8 cellular contexts compared by ENCODE assay signal in the genomic region with DNA sequence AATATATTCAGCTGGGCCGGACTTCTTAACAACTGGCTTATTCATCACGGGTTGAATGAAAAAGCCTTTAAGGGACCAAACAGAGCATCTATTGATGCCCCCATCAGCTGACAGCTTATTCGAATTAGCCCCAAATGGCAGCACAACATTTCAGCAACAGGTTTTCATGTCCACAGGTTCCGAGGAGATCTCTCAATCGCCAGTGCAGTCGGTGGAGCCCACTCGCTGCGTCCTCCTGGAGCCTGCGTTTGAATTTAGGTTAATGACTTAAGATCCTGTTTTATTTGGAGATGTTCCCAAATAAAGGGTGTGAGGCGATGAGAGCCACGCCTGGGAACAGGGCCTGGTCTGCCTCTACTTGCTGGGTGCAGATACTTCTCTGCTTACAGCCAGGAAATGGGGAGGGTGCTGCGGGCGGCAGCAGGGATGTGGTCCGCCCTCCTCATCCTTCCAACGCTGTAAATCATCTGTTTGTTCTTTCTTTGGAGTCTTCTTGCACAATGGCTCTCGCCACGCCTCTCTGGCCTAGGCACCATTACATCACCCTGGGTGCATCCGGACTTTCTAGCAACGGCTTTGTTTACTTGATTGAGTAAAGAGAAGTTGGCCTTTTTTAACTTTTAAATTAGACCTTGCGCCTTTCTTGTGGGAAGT. TPM values are rescaled to one million over a fixed set of nuclear protein-coding genes. Genes with fewer than 3 reads are reported as not detected.
A peak's percentile ranks its signal among the peaks of the same experiment; 100 is the strongest.
DNase-seq lines count a peak whose midpoint lies in the region; TF ChIP-seq lines count a peak whose summit lies in the region.

No MANE protein-coding gene starts in this region.

- H3F3A ChIP-seq in MM.1S (ENCODE audit: insufficient read depth, low read length), result no peaks in the 10 kb centered on the region

- H4K20me1 ChIP-seq in mammary epithelial cell (ENCODE audit: insufficient read depth, low read length) (no peaks in the 10 kb centered on the region), MM.1S (ENCODE audit: insufficient read depth, low read length) (no peaks in the 10 kb centered on the region)

- H2AFZ ChIP-seq in mammary epithelial cell (ENCODE audit: low read depth, low read length) (no peak overlapping the region), MM.1S (ENCODE audit: low read length) (no peak overlapping the region)

- dilution Hi-C loops in mammary epithelial cell (cut with HindIII; ENCODE audit: low sequenced_read_pairs), result no loop called here

- in situ Hi-C loops in mammary epithelial cell (cut with MboI; ENCODE audit: low sequenced_read_pairs in 2 of 2), result no loop called here

- peaks cover 55% of the 10 kb centered on the region for H3K79me2 ChIP-seq in mammary epithelial cell (ENCODE audit: insufficient read depth, low read length)
- H3K79me2 ChIP-seq in MM.1S (ENCODE audit: low read length), result peaks cover 65% of the 10 kb centered on the region

- H3K27ac ChIP-seq in 22Rv1 (peak overlapping the region; percentile 91), mammary epithelial cell (ENCODE audit: insufficient read depth, low read depth, low read length) (peak overlapping the region; percentile 98), layer of hippocampus (ENCODE audit: low read depth, low read length) (peak overlapping the region; percentile 98), MM.1S (ENCODE audit: low read length) (no peak overlapping the region)

- intact Hi-C loops in mammary epithelial cell (cut with micrococcal nuclease), result loop anchor here (1.0 kb wide), 2 partner anchors 22 to 30 kb away; partner anchors contain the start of gene NDE1

- DNase-seq in KG1 (lab: John Stamatoyannopoulos, UW), result peak; percentile 84
- peak; percentile 99 for DNase-seq in mammary epithelial cell
- peak; percentile 16 to 37 (median 35) for DNase-seq in stimulated activated CD4-positive, alpha-beta T cell treated with anti-CD3 and anti-CD28 coated beads, Interleukin-12 subunit alpha, Interleukin-12 subunit beta, amount 100 ng/mL, for 48 hours (ENCODE audit: low read depth in 2 of 3, low spot score in 1 of 3)
- no peak for DNase-seq in MM.1S
- no peak for DNase-seq in NCI-H526 treated with DMSO at 0.1 percent for 48 hours (lab: John Stamatoyannopoulos, UW)

- H3K9me2 ChIP-seq in MM.1S (replicated peaks; ENCODE audit: insufficient read depth, low read length), result no peaks in the 10 kb centered on the region

- TF ChIP-seq CTCF in 22Rv1 (IDR thresholded peaks at IDR 0.05) (no peak), WI38 (IDR thresholded peaks at IDR 0.05; ENCODE audit: low read depth, low read length) (no peak), mammary epithelial cell (conservative IDR thresholded peaks at IDR 0.05 in 1 of 2, IDR thresholded peaks at IDR 0.05 in 1 of 2; ENCODE audit: extremely low read depth in 1 of 2, insufficient read depth in 1 of 2, low read depth in 1 of 2, low read length in 2 of 2) (no peak), MM.1S (IDR thresholded peaks at IDR 0.05; ENCODE audit: low read length) (no peak)

- CTCF ChIA-PET in mammary epithelial cell (lab: Charles Lee; ENCODE audit: low non-redundant PET), result no interaction called here

- no peaks in the 10 kb centered on the region for H3K9me3 ChIP-seq in mammary epithelial cell (replicated peaks; ENCODE audit: insufficient read depth, low read length)
- no peaks in the 10 kb centered on the region for H3K9me3 ChIP-seq in MM.1S (replicated peaks; ENCODE audit: insufficient read depth, low read length)

- H3K4me2 ChIP-seq in mammary epithelial cell (ENCODE audit: insufficient read depth, low read depth, low read length), result peak overlapping the region; percentile 54
- H3K4me2 ChIP-seq in MM.1S (ENCODE audit: low read depth, low read length), result no peak overlapping the region

- H3K27me3 ChIP-seq in mammary epithelial cell (ENCODE audit: insufficient read depth, low read length), result no peaks in the 10 kb centered on the region
- H3K27me3 ChIP-seq in layer of hippocampus (ENCODE audit: control insufficient read depth, insufficient read depth, low read length), result no peaks in the 10 kb centered on the region
- H3K27me3 ChIP-seq in MM.1S (replicated peaks; ENCODE audit: insufficient read depth, low read length), result no peaks in the 10 kb centered on the region

- under 1% methylated on average over 16 of the region's 20 CpGs for WGBS in mammary epithelial cell (ENCODE audit: low coverage, missing lambda C conversion rate)

- TSS peak; percentile 96 for BruUV-seq in mammary epithelial cell (replicated peaks; lab: Mats Ljungman, UMichigan)

- H3K4me3 ChIP-seq in WI38 (ENCODE audit: low read depth, low read length) (peak overlapping the region; percentile 22; the same call in 1 of the 2 replicates), mammary epithelial cell (replicated peaks in 1 of 3; ENCODE audit: insufficient read depth in 1 of 3, low read depth in 2 of 3, low read length in 3 of 3) (no peak overlapping the region), MM.1S (ENCODE audit: low read length) (no peak overlapping the region)

- H3K4me1 ChIP-seq in mammary epithelial cell (ENCODE audit: insufficient read depth, low read length) (peaks cover 44% of the 10 kb centered on the region), MM.1S (ENCODE audit: low read length) (no peaks in the 10 kb centered on the region)

- peaks cover 7% of the 10 kb centered on the region for H3K36me3 ChIP-seq in mammary epithelial cell (ENCODE audit: insufficient read depth, low read length)
- no peaks in the 10 kb centered on the region for H3K36me3 ChIP-seq in MM.1S (replicated peaks; ENCODE audit: insufficient read depth, low read length)

- H3K9ac ChIP-seq in mammary epithelial cell (ENCODE audit: insufficient read depth, low read length) (peak overlapping the region; percentile 84), MM.1S (ENCODE audit: low read length) (no peak overlapping the region)

RNA-seq across cellular contexts. Expression of gene NDE1, which starts 22.6 kb away (rescaled TPM):
- 100 to 1,000 TPM in 1 of 2 donors, 10 to 100 TPM in 1; 53.3 to 120 TPM for total RNA-seq in mammary epithelial cell
- 36.1 TPM for polyA plus RNA-seq in mammary epithelial cell
- polyA minus RNA-seq in mammary epithelial cell, result 67.1 TPM

RNA-seq across cellular contexts. Expression of gene MARF1, which starts 29.7 kb away (rescaled TPM):
- total RNA-seq in mammary epithelial cell, result 10 to 100 TPM; 17.0 to 36.4 TPM
- 7.6 TPM for polyA plus RNA-seq in mammary epithelial cell
- polyA minus RNA-seq in mammary epithelial cell, result 41.3 TPM

Comparison
In these comparisons a context has a peak if more than half of its experiments do, and no peak if none do; other contexts are left out.
1. DNase-seq: peak in KG1 (single experiment), mammary epithelial cell (single experiment) and stimulated activated CD4-positive, alpha-beta T cell treated with anti-CD3 and anti-CD28 coated beads, Interleukin-12 subunit alpha, Interleukin-12 subunit beta, amount 100 ng/mL, for 48 hours (3 of 3); none in MM.1S (single experiment) and NCI-H526 treated with DMSO at 0.1 percent for 48 hours (single experiment).